ENCODE assay signal across 1 cellular context in genomic region chr4:8914461-8915171, GRCh38.
TF ChIP-seq lines count a peak whose summit lies in the region.

No MANE protein-coding gene starts in this region.

TF ChIP-seq in HepG2, 621 proteins besides CTCF, POLR2A, EP300 and RAD21 (continued from another document):
- TF ChIP-seq ZGPAT (CRISPR knock-in tag; IDR thresholded peaks at IDR 0.05) (no peak), TAF1 (CRISPR knock-in tag; IDR thresholded peaks at IDR 0.05) (no peak), GATAD1 (CRISPR knock-in tag; IDR thresholded peaks at IDR 0.05) (no peak), MED8 (CRISPR knock-in tag; IDR thresholded peaks at IDR 0.05; ENCODE audit: insufficient replicate concordance) (no peak), SIX1 (CRISPR knock-in tag; IDR thresholded peaks at IDR 0.05; ENCODE audit: borderline replicate concordance) (no peak), ZNF451 (CRISPR knock-in tag; IDR thresholded peaks at IDR 0.05) (no peak), CHD4 (IDR thresholded peaks at IDR 0.05; ENCODE audit: borderline replicate concordance, low read length) (no peak)
